In genomic region chr18:13982136-13982535, GRCh38 we compare ENCODE assay signal across 2 cellular contexts.
TF ChIP-seq lines count a peak whose summit lies in the region.

No MANE protein-coding gene starts in this region.

TF ChIP-seq in SK-N-SH, 30 proteins besides CTCF, POLR2A, EP300 and RAD21 (continued from another document):
- TF ChIP-seq USF2 (IDR thresholded peaks at IDR 0.05; ENCODE audit: borderline replicate concordance, low read depth, low read length) = no peak
- no peak for TF ChIP-seq EZH2phosphoT487 (IDR thresholded peaks at IDR 0.05; ENCODE audit: borderline replicate concordance, low read depth)
- TF ChIP-seq JUND (IDR thresholded peaks at IDR 0.05) = no peak
- no peak for TF ChIP-seq YY1 (IDR thresholded peaks at IDR 0.05; ENCODE audit: low read depth)
- TF ChIP-seq GATA2 (CRISPR knock-in tag; IDR thresholded peaks at IDR 0.05) = no peak
- no peak for TF ChIP-seq MXI1 (IDR thresholded peaks at IDR 0.05; ENCODE audit: low read depth, low read length)
- TF ChIP-seq FOXM1 (IDR thresholded peaks at IDR 0.05; ENCODE audit: low read depth) = no peak
- no peak for TF ChIP-seq FOSL2 (IDR thresholded peaks at IDR 0.05; ENCODE audit: borderline replicate concordance, low read depth)
- no peak for TF ChIP-seq NRF1 (IDR thresholded peaks at IDR 0.05; ENCODE audit: low read depth, low read length)
- no peak for TF ChIP-seq POLR2AphosphoS5 (IDR thresholded peaks at IDR 0.05; ENCODE audit: low read depth, low read length)
- TF ChIP-seq MEF2A (IDR thresholded peaks at IDR 0.05; ENCODE audit: borderline replicate concordance, low read depth) = no peak
- TF ChIP-seq RCOR1 (IDR thresholded peaks at IDR 0.05; ENCODE audit: low read length) = no peak

TF ChIP-seq in SK-N-SH treated with all-trans-retinoic acid at 6 μM for 48 hours, 23 proteins besides CTCF, POLR2A, EP300 and RAD21 (continued from another document):
- TF ChIP-seq TSHZ2 (CRISPR knock-in tag; IDR thresholded peaks at IDR 0.05) (no peak), ZNF565 (CRISPR knock-in tag; conservative IDR thresholded peaks at IDR 0.05; ENCODE audit: low read depth) (no peak), ZNF8 (CRISPR knock-in tag; IDR thresholded peaks at IDR 0.05) (no peak), GLIS3 (CRISPR knock-in tag; IDR thresholded peaks at IDR 0.05) (no peak), POU6F1 (CRISPR knock-in tag; IDR thresholded peaks at IDR 0.05; ENCODE audit: borderline replicate concordance, low read depth) (no peak), OSR1 (CRISPR knock-in tag; IDR thresholded peaks at IDR 0.05) (no peak), TCF4 (CRISPR knock-in tag; IDR thresholded peaks at IDR 0.05; ENCODE audit: borderline replicate concordance) (no peak), ZC3H10 (CRISPR knock-in tag; IDR thresholded peaks at IDR 0.05) (no peak)
- TF ChIP-seq, protein P1, sequence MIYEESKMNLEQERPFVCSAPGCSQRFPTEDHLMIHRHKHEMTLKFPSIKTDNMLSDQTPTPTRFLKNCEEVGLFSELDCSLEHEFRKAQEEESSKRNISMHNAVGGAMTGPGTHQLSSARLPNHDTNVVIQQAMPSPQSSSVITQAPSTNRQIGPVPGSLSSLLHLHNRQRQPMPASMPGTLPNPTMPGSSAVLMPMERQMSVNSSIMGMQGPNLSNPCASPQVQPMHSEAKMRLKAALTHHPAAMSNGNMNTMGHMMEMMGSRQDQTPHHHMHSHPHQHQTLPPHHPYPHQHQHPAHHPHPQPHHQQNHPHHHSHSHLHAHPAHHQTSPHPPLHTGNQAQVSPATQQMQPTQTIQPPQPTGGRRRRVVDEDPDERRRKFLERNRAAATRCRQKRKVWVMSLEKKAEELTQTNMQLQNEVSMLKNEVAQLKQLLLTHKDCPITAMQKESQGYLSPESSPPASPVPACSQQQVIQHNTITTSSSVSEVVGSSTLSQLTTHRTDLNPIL (CRISPR knock-in tag; IDR thresholded peaks at IDR 0.05; ENCODE audit: low read depth) = no peak
